ENCODE assay signal across 12 cellular contexts in the genomic region with DNA sequence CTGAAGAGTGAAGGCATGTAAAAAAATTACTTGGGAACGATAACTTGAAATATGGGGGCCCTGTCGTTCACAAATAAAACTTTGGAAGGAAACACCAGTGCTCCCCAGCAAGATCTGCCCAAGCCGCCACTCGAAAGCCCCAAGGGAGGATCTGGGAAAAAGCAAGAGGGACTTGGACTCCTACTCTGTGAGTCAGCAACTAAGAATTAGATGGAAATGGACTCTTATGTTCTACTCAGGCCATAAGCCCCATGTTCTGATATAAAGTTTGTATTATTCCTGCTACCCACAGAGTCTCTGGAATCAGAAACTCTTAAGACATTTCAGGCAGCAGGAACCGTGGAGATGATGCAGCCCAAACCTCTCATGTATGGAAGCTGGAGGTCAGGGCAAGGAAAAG.
A peak's percentile ranks its signal among the peaks of the same experiment; 100 is the strongest.
DNase-seq lines count a peak whose midpoint lies in the region; ATAC-seq and TF ChIP-seq lines count a peak whose summit lies in the region.
"Had no signal": no experiment of that assay in that cellular context is flagged by ENCODE, and none has a peak within 500 bp of the region (broad histone marks: within the 10 kb centered on the region; RNA-seq: fewer than 3 reads in every experiment).

No MANE protein-coding gene starts in this region.

- no peak for ATAC-seq in activated naive CD4-positive, alpha-beta T cell treated with anti-CD3 and anti-CD28 coated beads, Interleukin-2, amount 50 U/mL, for 72 hours
- ATAC-seq: activated T-helper 17 cell treated with anti-CD3 and anti-CD28 coated beads, Interleukin-2, amount 50 U/mL, for 72 hours had no signal

- peak overlapping the region; percentile 9 for H3K4me3 Mint-ChIP-seq in chondrocyte (ENCODE audit: unreplicated experiment)
- H3K4me3 Mint-ChIP-seq: activated T-helper 17 cell treated with anti-CD3 and anti-CD28 coated beads, Interleukin-2, amount 50 U/mL, for 72 hours had no signal

- H3K9me3 ChIP-seq in subcutaneous abdominal adipose tissue (ENCODE audit: control insufficient read depth in 5 of 5, low read length in 5 of 5) (no peaks in the 10 kb centered on the region), ovary (no peaks in the 10 kb centered on the region)

- no peaks in the 10 kb centered on the region for H3K9me3 Mint-ChIP-seq in chondrocyte (ENCODE audit: low read depth)
- H3K9me3 Mint-ChIP-seq in activated naive CD4-positive, alpha-beta T cell treated with anti-CD3 and anti-CD28 coated beads, Interleukin-2, amount 50 U/mL, for 72 hours: no peaks in the 10 kb centered on the region
- H3K9me3 Mint-ChIP-seq: activated T-helper 17 cell treated with anti-CD3 and anti-CD28 coated beads, Interleukin-2, amount 50 U/mL, for 72 hours had no signal

- H3K27ac Mint-ChIP-seq in chondrocyte (ENCODE audit: unreplicated experiment): peak overlapping the region; percentile 99
- H3K27ac Mint-ChIP-seq in activated naive CD4-positive, alpha-beta T cell treated with anti-CD3 and anti-CD28 coated beads, Interleukin-2, amount 50 U/mL, for 72 hours: no peak overlapping the region
- H3K27ac Mint-ChIP-seq: activated T-helper 17 cell treated with anti-CD3 and anti-CD28 coated beads, Interleukin-2, amount 50 U/mL, for 72 hours; progenitor cell of endocrine pancreas had no signal

- intact Hi-C loops in ovary (cut with DNase I): no loop called here

- peaks cover 75% of the 10 kb centered on the region for H3K4me1 Mint-ChIP-seq in chondrocyte (ENCODE audit: low read depth)
- H3K4me1 Mint-ChIP-seq: activated T-helper 17 cell treated with anti-CD3 and anti-CD28 coated beads, Interleukin-2, amount 50 U/mL, for 72 hours had no signal

- no peak for TF ChIP-seq EP300 in ovary (IDR thresholded peaks at IDR 0.05)

- TF ChIP-seq CTCF in chondrocyte (IDR thresholded peaks at IDR 0.05) (no peak), ovary (IDR thresholded peaks at IDR 0.05) (no peak)

- in situ Hi-C loops in G401 (cut with HindIII; ENCODE audit: low sequenced_read_pairs): no loop called here

- DNase-seq in HCEC 1CT (peak; percentile 36), chondrocyte (ENCODE audit: low spot score) (no peak), iris pigment epithelial cell (ENCODE audit: low read depth) (peak; percentile 65), ovary (no peak), NCI-H748 (lab: John Stamatoyannopoulos, UW; ENCODE audit: unreplicated experiment) (no peak), G401 (ENCODE audit: low spot score) (no peak)
- DNase-seq in activated naive CD4-positive, alpha-beta T cell treated with anti-CD3 and anti-CD28 coated beads, Interleukin-2, amount 50 U/mL, for 72 hours (ENCODE audit: low spot score in 2 of 2): no peak
- DNase-seq: cerebellar nuclear complex, NCI-H524 treated with DMSO at 0.1 percent for 48 hours had no signal

- H3K27me3 ChIP-seq in subcutaneous abdominal adipose tissue (ENCODE audit: control insufficient read depth in 5 of 5, insufficient read depth in 4 of 5, low read length in 5 of 5) (no peaks in the 10 kb centered on the region), ovary (no peaks in the 10 kb centered on the region)

- H3K9ac ChIP-seq in subcutaneous abdominal adipose tissue (ENCODE audit: low read length in 5 of 5): no peak overlapping the region

- H3K27ac ChIP-seq in subcutaneous abdominal adipose tissue (ENCODE audit: low read depth, low read length) (peak overlapping the region; percentile 99), ovary (no peak overlapping the region)

- H3K36me3 Mint-ChIP-seq in chondrocyte (ENCODE audit: low read depth): peaks cover 20% of the 10 kb centered on the region
- no peaks in the 10 kb centered on the region for H3K36me3 Mint-ChIP-seq in activated naive CD4-positive, alpha-beta T cell treated with anti-CD3 and anti-CD28 coated beads, Interleukin-2, amount 50 U/mL, for 72 hours

- no peak for TF ChIP-seq POLR2A in ovary (IDR thresholded peaks at IDR 0.05)

- peak overlapping the region in 1 of 5 donors; percentile 13 for H3K4me3 ChIP-seq in subcutaneous abdominal adipose tissue (ENCODE audit: low read depth in 1 of 5, low read length in 5 of 5)
- H3K4me3 ChIP-seq in ovary: no peak overlapping the region

- H3K36me3 ChIP-seq in subcutaneous abdominal adipose tissue (ENCODE audit: control insufficient read depth in 5 of 5, insufficient read depth in 5 of 5, low read length in 5 of 5) (peaks cover 0 to 43% (median 33%) of the 10 kb centered on the region in 5 donors), ovary (no peaks in the 10 kb centered on the region)

- H3K4me1 ChIP-seq in subcutaneous abdominal adipose tissue (ENCODE audit: control insufficient read depth in 5 of 5, insufficient read depth in 5 of 5, low read length in 5 of 5) (peaks cover 21 to 60% (median 49%) of the 10 kb centered on the region in 5 donors), ovary (ENCODE audit: insufficient read depth) (peaks cover 20% of the 10 kb centered on the region)

- 39 to 56% (median 46%) methylated on average over 5 of the region's 5 CpGs for WGBS in ovary, 3 donors

- no peaks in the 10 kb centered on the region for H3K27me3 Mint-ChIP-seq in chondrocyte (ENCODE audit: low read depth)
- H3K27me3 Mint-ChIP-seq: progenitor cell of endocrine pancreas had no signal

Comparison
In these comparisons a context has a peak if more than half of its experiments do, and no peak if none do; other contexts are left out.
1. DNase-seq: peak in HCEC 1CT (single experiment) and iris pigment epithelial cell (single experiment); none in chondrocyte (single experiment), ovary (0 of 5), NCI-H748 (single experiment), activated naive CD4-positive, alpha-beta T cell treated with anti-CD3 and anti-CD28 coated beads, Interleukin-2, amount 50 U/mL, for 72 hours (0 of 2) and G401 (single experiment).